19 cellular contexts compared by ENCODE assay signal in the genomic region with DNA sequence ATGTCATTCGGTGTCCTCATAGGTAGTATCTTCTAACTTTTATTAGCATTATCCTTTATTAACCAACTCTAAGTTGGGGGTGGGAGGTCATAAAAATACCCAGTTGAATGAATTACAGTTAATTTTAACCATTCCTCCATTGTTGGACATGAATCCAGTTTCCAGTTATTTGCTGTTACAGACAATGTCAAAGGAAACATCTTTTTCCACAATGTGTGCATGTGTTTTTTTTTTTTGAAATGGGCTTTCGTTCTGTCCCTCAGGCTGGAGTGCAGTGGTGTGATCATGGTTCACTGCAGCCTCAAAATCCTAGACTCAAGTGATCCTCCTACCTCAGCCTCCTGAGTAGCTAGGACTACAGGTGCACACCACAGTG. TPM values are rescaled to one million over a fixed set of nuclear protein-coding genes. Genes with fewer than 3 reads are reported as not detected.
DNase-seq lines count a peak whose midpoint lies in the region; ATAC-seq and TF ChIP-seq lines count a peak whose summit lies in the region.
"Had no signal": no experiment of that assay in that cellular context is flagged by ENCODE, and none has a peak within 500 bp of the region (broad histone marks: within the 10 kb centered on the region; RNA-seq: fewer than 3 reads in every experiment).

No MANE protein-coding gene starts in this region.

- H3K4me3 Mint-ChIP-seq in natural killer cell treated with Interleukin-12 subunit alpha and Interleukin-12 subunit beta and Interleukin-15 and Interleukin-18, amount 100 ng/mL, for 72 hours = no peak overlapping the region
- H3K4me3 Mint-ChIP-seq: activated CD4-positive, alpha-beta memory T cell treated with anti-CD3 and anti-CD28 coated beads, Interleukin-2, amount 10 ng/mL, durations not matched to agents 7 days and 5 days; CD4-positive, alpha-beta T cell; dendritic cell treated with granulocyte-macrophage colony-stimulating factor and Interleukin-4, amounts not matched to agents 40 ng/mL and 50 ng/mL, for 4 days; stimulated activated effector memory CD8-positive, alpha-beta T cell treated with anti-CD3 and anti-CD28 coated beads, Interleukin-12 subunit alpha, Interleukin-12 subunit beta, amount 100 ng/mL, for 72 hours; T-helper 2 cell treated with Interferon-gamma antibody and Interleukin-4, amounts not matched to agents 5 μg/mL and 100 μg/mL, for 36 hours had no signal

- H3K36me3 ChIP-seq in MM.1S (replicated peaks; ENCODE audit: insufficient read depth, low read length) (no peaks in the 10 kb centered on the region), neuronal stem cell (replicated peaks in 1 of 2; ENCODE audit: control insufficient read depth in 2 of 2, insufficient read depth in 2 of 2, low read length in 2 of 2) (no peaks in the 10 kb centered on the region)
- H3K36me3 ChIP-seq: heart left ventricle, prostate gland, suprapubic skin had no signal

- no peak for DNase-seq in MM.1S
- DNase-seq in dermis microvascular lymphatic vessel endothelial cell (ENCODE audit: low read depth in 2 of 2) = peak; percentile 35 to 69
- no peak for DNase-seq in neuronal stem cell (ENCODE audit: low spot score)
- no peak for DNase-seq in amniotic stem cell (lab: John Stamatoyannopoulos, UW)
- no peak for DNase-seq in natural killer cell treated with Interleukin-12 subunit alpha and Interleukin-12 subunit beta and Interleukin-15 and Interleukin-18, amount 100 ng/mL, for 72 hours (ENCODE audit: low spot score)
- DNase-seq: activated naive CD4-positive, alpha-beta T cell; CD4-positive, alpha-beta T cell; heart left ventricle; NK-92 treated with Interleukin-12 subunit alpha and Interleukin-12 subunit beta, amount 100 ng/mL, for 24 hours; stimulated activated CD4-positive, alpha-beta T cell treated with anti-CD3 and anti-CD28 coated beads, Interleukin-1b, Interleukin-23, amount 100 ng/mL, for 48 hours had no signal

- no peak overlapping the region for H3K14ac ChIP-seq in neuronal stem cell (ENCODE audit: low read length)

- no peaks in the 10 kb centered on the region for H3K79me1 ChIP-seq in neuronal stem cell (ENCODE audit: low read depth, low read length)

- ATAC-seq in GM21447 (IDR thresholded peaks at IDR 0.05; ENCODE audit: unreplicated experiment) = peak; percentile 12
- ATAC-seq in natural killer cell treated with Interleukin-12 subunit alpha and Interleukin-12 subunit beta and Interleukin-15 and Interleukin-18, amount 100 ng/mL, for 72 hours = no peak
- ATAC-seq in HG02759 (IDR thresholded peaks at IDR 0.05; ENCODE audit: unreplicated experiment) = no peak
- ATAC-seq: heart left ventricle, left lobe of liver had no signal

- H3K9me3 ChIP-seq in MM.1S (replicated peaks; ENCODE audit: insufficient read depth, low read length) (no peaks in the 10 kb centered on the region), neuronal stem cell (replicated peaks in 1 of 2; ENCODE audit: control insufficient read depth in 2 of 2, insufficient read depth in 1 of 2, low read depth in 1 of 2, low read length in 2 of 2) (peaks cover 0 to 2% of the 10 kb centered on the region in 2 donors)
- H3K9me3 ChIP-seq: prostate gland, suprapubic skin had no signal

- H4K8ac ChIP-seq in neuronal stem cell (ENCODE audit: low read depth, low read length) = no peak overlapping the region

- no peak overlapping the region for H2AFZ ChIP-seq in MM.1S (ENCODE audit: low read length)
- peak overlapping the region; percentile 40 for H2AFZ ChIP-seq in neuronal stem cell (ENCODE audit: low read length)

- no peak overlapping the region for H2AK5ac ChIP-seq in neuronal stem cell (ENCODE audit: low read depth, low read length)

- H3K4me1 ChIP-seq in MM.1S (ENCODE audit: low read length) = peaks cover 10% of the 10 kb centered on the region
- no peaks in the 10 kb centered on the region for H3K4me1 ChIP-seq in neuronal stem cell (ENCODE audit: control insufficient read depth in 2 of 2, insufficient read depth in 1 of 2, low read depth in 1 of 2, low read length in 2 of 2)
- H3K4me1 ChIP-seq: heart left ventricle, prostate gland, suprapubic skin had no signal

- H3K4me3 ChIP-seq in MM.1S (ENCODE audit: low read length) (no peak overlapping the region), neuronal stem cell (ENCODE audit: low read length in 2 of 2) (no peak overlapping the region)
- H3K4me3 ChIP-seq: heart left ventricle, prostate gland, suprapubic skin had no signal

- no peak overlapping the region for H4K91ac ChIP-seq in neuronal stem cell (ENCODE audit: low read depth, low read length, poor library complexity)

- no peaks in the 10 kb centered on the region for H3K9me2 ChIP-seq in MM.1S (replicated peaks; ENCODE audit: insufficient read depth, low read length)

- no peak overlapping the region for H3K27ac ChIP-seq in MM.1S (ENCODE audit: low read length)
- H3K27ac ChIP-seq in neuronal stem cell (replicated peaks; ENCODE audit: low read length) = no peak overlapping the region
- H3K27ac ChIP-seq: heart left ventricle, prostate gland, suprapubic skin had no signal

- no peak overlapping the region for H2BK5ac ChIP-seq in neuronal stem cell (ENCODE audit: low read length)

- no peaks in the 10 kb centered on the region for H3K79me2 ChIP-seq in MM.1S (ENCODE audit: low read length)

- no peak overlapping the region for H2BK120ac ChIP-seq in neuronal stem cell (ENCODE audit: low read depth, low read length)

- H3K4me2 ChIP-seq in MM.1S (ENCODE audit: low read depth, low read length) = 0 out of 2 replicates have a peak overlapping the region, but pooled peaks have one; percentile 18
- no peak overlapping the region for H3K4me2 ChIP-seq in neuronal stem cell (ENCODE audit: insufficient read depth, low read length, poor library complexity, severe bottlenecking)

- H3K27me3 ChIP-seq in MM.1S (replicated peaks; ENCODE audit: insufficient read depth, low read length) = no peaks in the 10 kb centered on the region
- no peaks in the 10 kb centered on the region for H3K27me3 ChIP-seq in neuronal stem cell (ENCODE audit: control insufficient read depth in 3 of 3, insufficient read depth in 3 of 3, low read depth in 1 of 3, low read length in 3 of 3)
- H3K27me3 ChIP-seq: heart left ventricle, suprapubic skin had no signal

- TF ChIP-seq CTCF in MM.1S (IDR thresholded peaks at IDR 0.05; ENCODE audit: low read length) = no peak

- H3K4ac ChIP-seq in neuronal stem cell (ENCODE audit: low read length) = no peak overlapping the region

- H2BK12ac ChIP-seq in neuronal stem cell (ENCODE audit: low read length) = no peak overlapping the region

- no peak overlapping the region for H3K27ac Mint-ChIP-seq in natural killer cell treated with Interleukin-12 subunit alpha and Interleukin-12 subunit beta and Interleukin-15 and Interleukin-18, amount 100 ng/mL, for 72 hours
- H3K27ac Mint-ChIP-seq: activated CD4-positive, alpha-beta memory T cell treated with anti-CD3 and anti-CD28 coated beads, Interleukin-2, amount 10 ng/mL, durations not matched to agents 7 days and 5 days; CD4-positive, alpha-beta T cell; dendritic cell treated with granulocyte-macrophage colony-stimulating factor and Interleukin-4, amounts not matched to agents 40 ng/mL and 50 ng/mL, for 4 days; stimulated activated effector memory CD8-positive, alpha-beta T cell treated with anti-CD3 and anti-CD28 coated beads, Interleukin-12 subunit alpha, Interleukin-12 subunit beta, amount 100 ng/mL, for 72 hours; T-helper 2 cell treated with Interferon-gamma antibody and Interleukin-4, amounts not matched to agents 5 μg/mL and 100 μg/mL, for 36 hours had no signal

- WGBS in neuronal stem cell (ENCODE audit: extremely low coverage in 2 of 2, insufficient read length in 2 of 2, insufficient replicate concordance in 1 of 2), 2 donors = no CpG with 5 or more reads among the region's 2 CpGs

- peaks cover 0 to 5% of the 10 kb centered on the region in 2 donors for H3K4me1 Mint-ChIP-seq in natural killer cell treated with Interleukin-12 subunit alpha and Interleukin-12 subunit beta and Interleukin-15 and Interleukin-18, amount 100 ng/mL, for 72 hours (ENCODE audit: low read depth in 2 of 2)

- no peaks in the 10 kb centered on the region for H4K20me1 ChIP-seq in MM.1S (ENCODE audit: insufficient read depth, low read length)

- no peak overlapping the region for H2BK15ac ChIP-seq in neuronal stem cell (ENCODE audit: low read length)

- no peaks in the 10 kb centered on the region for H3K9me3 Mint-ChIP-seq in natural killer cell treated with Interleukin-12 subunit alpha and Interleukin-12 subunit beta and Interleukin-15 and Interleukin-18, amount 100 ng/mL, for 72 hours
- H3K9me3 Mint-ChIP-seq: activated CD4-positive, alpha-beta memory T cell treated with anti-CD3 and anti-CD28 coated beads, Interleukin-2, amount 10 ng/mL, durations not matched to agents 7 days and 5 days; CD4-positive, alpha-beta T cell had no signal

- H3K36me3 Mint-ChIP-seq in natural killer cell treated with Interleukin-12 subunit alpha and Interleukin-12 subunit beta and Interleukin-15 and Interleukin-18, amount 100 ng/mL, for 72 hours = no peaks in the 10 kb centered on the region
- H3K36me3 Mint-ChIP-seq: stimulated activated effector memory CD8-positive, alpha-beta T cell treated with anti-CD3 and anti-CD28 coated beads, Interleukin-12 subunit alpha, Interleukin-12 subunit beta, amount 100 ng/mL, for 72 hours had no signal

- H3F3A ChIP-seq in MM.1S (ENCODE audit: insufficient read depth, low read length) = no peaks in the 10 kb centered on the region

- H3K9ac ChIP-seq in MM.1S (ENCODE audit: low read length) (no peak overlapping the region), neuronal stem cell (ENCODE audit: low read depth, low read length, poor library complexity) (no peak overlapping the region)

- H3K27me3 Mint-ChIP-seq in natural killer cell treated with Interleukin-12 subunit alpha and Interleukin-12 subunit beta and Interleukin-15 and Interleukin-18, amount 100 ng/mL, for 72 hours = peaks cover 0 to 2% of the 10 kb centered on the region in 2 donors
- H3K27me3 Mint-ChIP-seq: activated CD4-positive, alpha-beta memory T cell treated with anti-CD3 and anti-CD28 coated beads, Interleukin-2, amount 10 ng/mL, durations not matched to agents 7 days and 5 days; CD4-positive, alpha-beta T cell; dendritic cell treated with granulocyte-macrophage colony-stimulating factor and Interleukin-4, amounts not matched to agents 40 ng/mL and 50 ng/mL, for 4 days had no signal

- H3K18ac ChIP-seq in neuronal stem cell (ENCODE audit: low read length) = no peak overlapping the region

- no peak overlapping the region for H3K23ac ChIP-seq in neuronal stem cell (ENCODE audit: low read depth, low read length, poor library complexity)

RNA-seq across cellular contexts. Expression of a gene that starts 32.0 kb away (rescaled TPM):
- 0.89 and 1.0 TPM in 2 replicates for total RNA-seq in dermis microvascular lymphatic vessel endothelial cell
- 1.1 TPM for polyA plus RNA-seq in neuronal stem cell (2013, experiment 1 of 2)
- 1.3 TPM for polyA plus RNA-seq in neuronal stem cell (2013, experiment 2 of 2)
- total RNA-seq in natural killer cell treated with Interleukin-12 subunit alpha and Interleukin-12 subunit beta and Interleukin-15 and Interleukin-18, amount 100 ng/mL, for 72 hours = 1 to 10 TPM; 1.5 to 2.5 TPM

Comparison
In these comparisons a context has a peak if more than half of its experiments do, and no peak if none do; other contexts are left out.
1. DNase-seq: peak in dermis microvascular lymphatic vessel endothelial cell (2 of 2); none in MM.1S (single experiment), neuronal stem cell (single experiment), amniotic stem cell (single experiment) and natural killer cell treated with Interleukin-12 subunit alpha and Interleukin-12 subunit beta and Interleukin-15 and Interleukin-18, amount 100 ng/mL, for 72 hours (single experiment).